ENCODE assay signal across 18 cellular contexts in genomic region chr17:28911411-28912045, GRCh38. TPM values are rescaled to one million over a fixed set of nuclear protein-coding genes. Genes with fewer than 3 reads are reported as not detected.
DNase-seq lines count a peak whose midpoint lies in the region; ATAC-seq, FAIRE-seq and TF ChIP-seq lines count a peak whose summit lies in the region.
"Had no signal": no experiment of that assay in that cellular context is flagged by ENCODE, and none has a peak within 500 bp of the region (broad histone marks: within the 10 kb centered on the region; RNA-seq: fewer than 3 reads in every experiment).

No MANE protein-coding gene starts in this region.

- DNase-seq in activated T-cell treated with anti-CD3 and anti-CD28 coated beads, Interleukin-2, amount 50 U/mL, for 24 hours, result no peak
- DNase-seq in activated T-cell treated with anti-CD3 and anti-CD28 coated beads, Interleukin-2, amount 50 U/mL, for 4 hours, result no peak
- no peak for DNase-seq in endothelial cell of umbilical vein (ENCODE audit: low read depth, low spot score)
- DNase-seq in osteoblast (ENCODE audit: insufficient read length, low spot score, missing footprints), result no peak
- DNase-seq in NOMO-1 treated with dmso at 0.1 percent for 144 hours (lab: John Stamatoyannopoulos, UW; ENCODE audit: unreplicated experiment), result no peak
- no peak for DNase-seq in activated T-helper 1 cell treated with anti-CD3 and anti-CD28 coated beads, Interleukin-12 subunit alpha, Interleukin-12 subunit beta, Interleukin-2, Interleukin-4 antibody, amounts not matched to agents 30 ng/mL and 10 ng/mL and 1 ng/mL, durations not matched to agents 14 hours and 24 hours and 36 hours (ENCODE audit: low spot score)
- DNase-seq in left lobe of liver (ENCODE audit: low spot score), result no peak
- DNase-seq in activated CD4-positive, alpha-beta T cell treated with anti-CD3 and anti-CD28 coated beads for 48 hours, result no peak
- DNase-seq: 8988T; NCI-H1092 treated with DMSO at 0.1 percent for 48 hours; NCI-H1694 treated with DMSO at 0.1 percent for 48 hours; NCI-H345; NCI-H69; NK-92 treated with Interleukin-12 subunit alpha and Interleukin-12 subunit beta, amount 100 ng/mL, for 24 hours; PC-3 had no signal

- POLR2A ChIA-PET in endothelial cell of umbilical vein (lab: Charles Lee), result no interaction called here

- H3K9me3 ChIP-seq in endothelial cell of umbilical vein (replicated peaks; ENCODE audit: control insufficient read depth, insufficient read depth, low read length) (no peaks in the 10 kb centered on the region), osteoblast (ENCODE audit: low read depth, low read length) (no peaks in the 10 kb centered on the region)
- H3K9me3 ChIP-seq: BLaER1 had no signal

- no peak for FAIRE-seq in endothelial cell of umbilical vein (lab: Jason Lieb, UNC)
- FAIRE-seq: H54 had no signal

- peaks cover 96% of the 10 kb centered on the region for H3K36me3 Mint-ChIP-seq in activated T-cell treated with anti-CD3 and anti-CD28 coated beads, Interleukin-2, amount 50 U/mL, for 24 hours (ENCODE audit: low read depth)
- H3K36me3 Mint-ChIP-seq in activated T-cell treated with anti-CD3 and anti-CD28 coated beads, Interleukin-2, amount 50 U/mL, for 4 hours (ENCODE audit: insufficient read depth), result peaks cover 47% of the 10 kb centered on the region
- H3K36me3 Mint-ChIP-seq in activated T-helper 1 cell treated with anti-CD3 and anti-CD28 coated beads, Interleukin-12 subunit alpha, Interleukin-12 subunit beta, Interleukin-2, Interleukin-4 antibody, amounts not matched to agents 30 ng/mL and 10 ng/mL and 1 ng/mL, durations not matched to agents 14 hours and 24 hours and 36 hours (ENCODE audit: low read depth), result peaks cover 69% of the 10 kb centered on the region

- no peak overlapping the region for H3K4me3 Mint-ChIP-seq in activated T-cell treated with anti-CD3 and anti-CD28 coated beads, Interleukin-2, amount 50 U/mL, for 24 hours
- H3K4me3 Mint-ChIP-seq in activated T-cell treated with anti-CD3 and anti-CD28 coated beads, Interleukin-2, amount 50 U/mL, for 4 hours, result no peak overlapping the region
- no peak overlapping the region for H3K4me3 Mint-ChIP-seq in activated T-helper 1 cell treated with anti-CD3 and anti-CD28 coated beads, Interleukin-12 subunit alpha, Interleukin-12 subunit beta, Interleukin-2, Interleukin-4 antibody, amounts not matched to agents 30 ng/mL and 10 ng/mL and 1 ng/mL, durations not matched to agents 14 hours and 24 hours and 36 hours

- H4K20me1 ChIP-seq in endothelial cell of umbilical vein (replicated peaks; ENCODE audit: control insufficient read depth, extremely low read depth, insufficient read depth, low read length) (no peaks in the 10 kb centered on the region), osteoblast (ENCODE audit: insufficient read depth, low read length) (peaks cover 27% of the 10 kb centered on the region)

- intact Hi-C loops in endothelial cell of umbilical vein (cut with micrococcal nuclease), result loop anchor here (1.0 kb wide), 1 partner anchor 42 kb away; no protein-coding TSS in a partner anchor
- intact Hi-C loops in activated T-helper 1 cell treated with anti-CD3 and anti-CD28 coated beads, Interleukin-12 subunit alpha, Interleukin-12 subunit beta, Interleukin-2, Interleukin-4 antibody, amounts not matched to agents 30 ng/mL and 10 ng/mL and 1 ng/mL, durations not matched to agents 14 hours and 24 hours and 36 hours (cut with micrococcal nuclease), result no loop called here

- no peak overlapping the region for H3K9ac ChIP-seq in endothelial cell of umbilical vein (replicated peaks; ENCODE audit: extremely low read depth, insufficient read depth, low read length)
- H3K9ac ChIP-seq: BLaER1, KMS-11 had no signal

- peaks cover 28 to 61% of the 10 kb centered on the region in 2 experiments for H3K36me3 ChIP-seq in endothelial cell of umbilical vein (ENCODE audit: control insufficient read depth in 2 of 2, extremely low read depth in 1 of 2, insufficient read depth in 2 of 2, low read length in 2 of 2)
- H3K36me3 ChIP-seq in osteoblast (ENCODE audit: insufficient read depth, low read length), result peaks cover 96% of the 10 kb centered on the region

- H3K27ac Mint-ChIP-seq in activated T-cell treated with anti-CD3 and anti-CD28 coated beads, Interleukin-2, amount 50 U/mL, for 24 hours, result peak overlapping the region; percentile 50
- no peak overlapping the region for H3K27ac Mint-ChIP-seq in activated T-helper 1 cell treated with anti-CD3 and anti-CD28 coated beads, Interleukin-12 subunit alpha, Interleukin-12 subunit beta, Interleukin-2, Interleukin-4 antibody, amounts not matched to agents 30 ng/mL and 10 ng/mL and 1 ng/mL, durations not matched to agents 14 hours and 24 hours and 36 hours

- no peaks in the 10 kb centered on the region for H3K79me2 ChIP-seq in endothelial cell of umbilical vein (ENCODE audit: control insufficient read depth, insufficient read depth, low read length)
- H3K79me2 ChIP-seq in osteoblast (ENCODE audit: insufficient read depth, low read length), result peaks cover 2% of the 10 kb centered on the region

- dilution Hi-C loops in endothelial cell of umbilical vein (cut with MboI; ENCODE audit: extremely low pct_ligation_motif_present, low sequenced_read_pairs), result no loop called here

- peaks cover 21% of the 10 kb centered on the region for H3K4me1 ChIP-seq in endothelial cell of umbilical vein (ENCODE audit: control insufficient read depth, extremely low read depth, insufficient read depth, low read length)
- H3K4me1 ChIP-seq in osteoblast (ENCODE audit: insufficient read depth, low read length), result peaks cover 9% of the 10 kb centered on the region
- H3K4me1 ChIP-seq: BLaER1 had no signal

- H3K27me3 Mint-ChIP-seq in activated T-cell treated with anti-CD3 and anti-CD28 coated beads, Interleukin-2, amount 50 U/mL, for 24 hours, result no peaks in the 10 kb centered on the region
- no peaks in the 10 kb centered on the region for H3K27me3 Mint-ChIP-seq in activated T-cell treated with anti-CD3 and anti-CD28 coated beads, Interleukin-2, amount 50 U/mL, for 4 hours (ENCODE audit: low read depth)
- H3K27me3 Mint-ChIP-seq in activated T-helper 1 cell treated with anti-CD3 and anti-CD28 coated beads, Interleukin-12 subunit alpha, Interleukin-12 subunit beta, Interleukin-2, Interleukin-4 antibody, amounts not matched to agents 30 ng/mL and 10 ng/mL and 1 ng/mL, durations not matched to agents 14 hours and 24 hours and 36 hours (ENCODE audit: insufficient read depth), result no peaks in the 10 kb centered on the region

- peaks cover 8% of the 10 kb centered on the region for H3K9me3 Mint-ChIP-seq in activated T-cell treated with anti-CD3 and anti-CD28 coated beads, Interleukin-2, amount 50 U/mL, for 24 hours
- peaks cover 4% of the 10 kb centered on the region for H3K9me3 Mint-ChIP-seq in activated T-cell treated with anti-CD3 and anti-CD28 coated beads, Interleukin-2, amount 50 U/mL, for 4 hours
- no peaks in the 10 kb centered on the region for H3K9me3 Mint-ChIP-seq in activated T-helper 1 cell treated with anti-CD3 and anti-CD28 coated beads, Interleukin-12 subunit alpha, Interleukin-12 subunit beta, Interleukin-2, Interleukin-4 antibody, amounts not matched to agents 30 ng/mL and 10 ng/mL and 1 ng/mL, durations not matched to agents 14 hours and 24 hours and 36 hours

- no TSS peak for BruUV-seq in endothelial cell of umbilical vein (replicated peaks; lab: Mats Ljungman, UMichigan)

- no peak overlapping the region for H2AFZ ChIP-seq in endothelial cell of umbilical vein (ENCODE audit: low read depth, low read length)
- no peak overlapping the region for H2AFZ ChIP-seq in osteoblast (ENCODE audit: low read length)

- H3K27ac ChIP-seq in endothelial cell of umbilical vein (ENCODE audit: insufficient read depth, low read depth, low read length), result peak overlapping the region; percentile 25
- peak overlapping the region; percentile 22 for H3K27ac ChIP-seq in osteoblast (ENCODE audit: low read depth, low read length)
- H3K27ac ChIP-seq: BLaER1, KMS-11 had no signal

- H3K27me3 ChIP-seq in endothelial cell of umbilical vein (ENCODE audit: control insufficient read depth in 2 of 2, insufficient read depth in 2 of 2, low read length in 2 of 2) (no peaks in the 10 kb centered on the region), osteoblast (ENCODE audit: insufficient read depth, low read length) (no peaks in the 10 kb centered on the region)
- H3K27me3 ChIP-seq: BLaER1 had no signal

- H3K4me1 Mint-ChIP-seq in activated T-cell treated with anti-CD3 and anti-CD28 coated beads, Interleukin-2, amount 50 U/mL, for 24 hours (ENCODE audit: low read depth), result peaks cover 18% of the 10 kb centered on the region
- peaks cover 8% of the 10 kb centered on the region for H3K4me1 Mint-ChIP-seq in activated T-cell treated with anti-CD3 and anti-CD28 coated beads, Interleukin-2, amount 50 U/mL, for 4 hours (ENCODE audit: low read depth)
- peaks cover 13% of the 10 kb centered on the region for H3K4me1 Mint-ChIP-seq in activated T-helper 1 cell treated with anti-CD3 and anti-CD28 coated beads, Interleukin-12 subunit alpha, Interleukin-12 subunit beta, Interleukin-2, Interleukin-4 antibody, amounts not matched to agents 30 ng/mL and 10 ng/mL and 1 ng/mL, durations not matched to agents 14 hours and 24 hours and 36 hours (ENCODE audit: low read depth)

- TF ChIP-seq POLR2A in endothelial cell of umbilical vein (IDR thresholded peaks at IDR 0.05; ENCODE audit: low read depth, low read length), result no peak

- CTCF ChIA-PET in endothelial cell of umbilical vein (lab: Charles Lee), result interaction anchor here (0.7 to 7.3 kb wide), 22 partner anchors 9 to 192 kb away, joined by 3 to 62 read pairs (median 4); partner anchors contain the start of genes DHRS13, FAM222B, PHF12 and RPL23A

- no peaks in the 10 kb centered on the region for H3K9me1 ChIP-seq in endothelial cell of umbilical vein (replicated peaks; ENCODE audit: control insufficient read depth, extremely low read depth, insufficient read depth, low read length)

- no peak for ATAC-seq in activated T-cell treated with anti-CD3 and anti-CD28 coated beads, Interleukin-2, amount 50 U/mL, for 4 hours
- ATAC-seq in left lobe of liver, result no peak
- ATAC-seq: PC-3 had no signal

- no peak for TF ChIP-seq CTCF in endothelial cell of umbilical vein (IDR thresholded peaks at IDR 0.05; ENCODE audit: extremely low read depth in 1 of 2, insufficient read depth in 1 of 2, low read depth in 1 of 2, low read length in 2 of 2)
- TF ChIP-seq CTCF in osteoblast (IDR thresholded peaks at IDR 0.05; ENCODE audit: extremely low read depth, low read depth, low read length), result no peak

- H3K4me2 ChIP-seq in endothelial cell of umbilical vein (ENCODE audit: insufficient read depth, low read length) (no peak overlapping the region), osteoblast (ENCODE audit: insufficient read depth, low read length) (no peak overlapping the region)
- H3K4me2 ChIP-seq: BLaER1, KMS-11 had no signal

- no peak overlapping the region for H3K4me3 ChIP-seq in endothelial cell of umbilical vein (replicated peaks in 1 of 3; ENCODE audit: insufficient read depth in 1 of 3, low read depth in 1 of 3, low read length in 3 of 3)
- H3K4me3 ChIP-seq in osteoblast (ENCODE audit: insufficient read depth, low read length), result no peak overlapping the region
- H3K4me3 ChIP-seq: BLaER1 had no signal

RNA-seq across cellular contexts. Expression of gene DHRS13, which starts 8.6 kb away (rescaled TPM):
- 10 to 100 TPM; 20.7 to 24.5 (median 21.8) TPM for total RNA-seq in activated T-cell treated with anti-CD3 and anti-CD28 coated beads, Interleukin-2, amount 50 U/mL, for 4 hours
- total RNA-seq in endothelial cell of umbilical vein (5.6 and 7.2 TPM in 2 replicates), osteoblast (4.7 and 6.2 TPM in 2 replicates), left lobe of liver (5.5 TPM)
- 8.2 and 9.3 TPM in 2 replicates for polyA plus RNA-seq in endothelial cell of umbilical vein
- 7.1 and 7.3 TPM in 2 replicates for polyA plus RNA-seq in endothelial cell of umbilical vein (2011; cell fraction: cytosol; rRNA removed)
- polyA plus RNA-seq in endothelial cell of umbilical vein (2011; cell fraction: nucleus; rRNA removed), result 5.3 and 6.0 TPM in 2 replicates
- 1.5 and 1.8 TPM in 2 replicates for polyA plus RNA-seq in endothelial cell of umbilical vein (2012)
- 2.4 and 3.6 TPM in 2 replicates for polyA minus RNA-seq in endothelial cell of umbilical vein
- polyA minus RNA-seq in endothelial cell of umbilical vein (2011; cell fraction: cytosol; rRNA and poly(A)+ RNA removed), result 10.3 TPM
- 2.5 TPM in 2 replicates for polyA minus RNA-seq in endothelial cell of umbilical vein (2011; cell fraction: nucleus; rRNA and poly(A)+ RNA removed)
- total RNA-seq in activated T-helper 1 cell treated with anti-CD3 and anti-CD28 coated beads, Interleukin-12 subunit alpha, Interleukin-12 subunit beta, Interleukin-2, Interleukin-4 antibody, amounts not matched to agents 30 ng/mL and 10 ng/mL and 1 ng/mL, durations not matched to agents 14 hours and 24 hours and 36 hours, result 34.6 and 34.9 TPM in 2 replicates

RNA-seq across cellular contexts. Expression of gene FLOT2, which starts 14.0 kb away (rescaled TPM):
- 10 to 100 TPM; 48.3 to 62.9 (median 59.3) TPM for total RNA-seq in activated T-cell treated with anti-CD3 and anti-CD28 coated beads, Interleukin-2, amount 50 U/mL, for 4 hours
- total RNA-seq in endothelial cell of umbilical vein (131 and 169 TPM in 2 replicates), osteoblast (32.1 and 35.1 TPM in 2 replicates), left lobe of liver (70.6 TPM)
- polyA plus RNA-seq in endothelial cell of umbilical vein, result 180 and 184 TPM in 2 replicates
- 105 TPM in 2 replicates for polyA plus RNA-seq in endothelial cell of umbilical vein (2011; cell fraction: cytosol; rRNA removed)
- 77.0 and 84.7 TPM in 2 replicates for polyA plus RNA-seq in endothelial cell of umbilical vein (2011; cell fraction: nucleus; rRNA removed)
- polyA plus RNA-seq in endothelial cell of umbilical vein (2012), result 76.8 and 86.5 TPM in 2 replicates
- polyA minus RNA-seq in endothelial cell of umbilical vein, result 187 and 214 TPM in 2 replicates
- polyA minus RNA-seq in endothelial cell of umbilical vein (2011; cell fraction: cytosol; rRNA and poly(A)+ RNA removed), result 70.7 TPM
- 24.4 and 26.2 TPM in 2 replicates for polyA minus RNA-seq in endothelial cell of umbilical vein (2011; cell fraction: nucleus; rRNA and poly(A)+ RNA removed)
- 92.2 and 98.8 TPM in 2 replicates for total RNA-seq in activated T-helper 1 cell treated with anti-CD3 and anti-CD28 coated beads, Interleukin-12 subunit alpha, Interleukin-12 subunit beta, Interleukin-2, Interleukin-4 antibody, amounts not matched to agents 30 ng/mL and 10 ng/mL and 1 ng/mL, durations not matched to agents 14 hours and 24 hours and 36 hours

RNA-seq across cellular contexts. Expression of gene PHF12, which starts 39.8 kb away (rescaled TPM):
- total RNA-seq in activated T-cell treated with anti-CD3 and anti-CD28 coated beads, Interleukin-2, amount 50 U/mL, for 4 hours, result 10 to 100 TPM; 45.2 to 48.6 (median 47.8) TPM
- total RNA-seq in endothelial cell of umbilical vein, result 36.4 and 44.2 TPM in 2 replicates
- 24.3 and 26.6 TPM in 2 replicates for polyA plus RNA-seq in endothelial cell of umbilical vein
- polyA plus RNA-seq in endothelial cell of umbilical vein (2011; cell fraction: cytosol; rRNA removed), result 19.5 and 23.3 TPM in 2 replicates
- 50.6 and 57.4 TPM in 2 replicates for polyA plus RNA-seq in endothelial cell of umbilical vein (2011; cell fraction: nucleus; rRNA removed)
- 25.2 and 26.2 TPM in 2 replicates for polyA plus RNA-seq in endothelial cell of umbilical vein (2012)
- polyA minus RNA-seq in endothelial cell of umbilical vein, result 31.8 and 35.6 TPM in 2 replicates
- 16.9 TPM for polyA minus RNA-seq in endothelial cell of umbilical vein (2011; cell fraction: cytosol; rRNA and poly(A)+ RNA removed)
- 31.7 and 34.7 TPM in 2 replicates for polyA minus RNA-seq in endothelial cell of umbilical vein (2011; cell fraction: nucleus; rRNA and poly(A)+ RNA removed)
- 20.3 and 26.8 TPM in 2 replicates for total RNA-seq in osteoblast
- 58.4 and 64.9 TPM in 2 replicates for total RNA-seq in activated T-helper 1 cell treated with anti-CD3 and anti-CD28 coated beads, Interleukin-12 subunit alpha, Interleukin-12 subunit beta, Interleukin-2, Interleukin-4 antibody, amounts not matched to agents 30 ng/mL and 10 ng/mL and 1 ng/mL, durations not matched to agents 14 hours and 24 hours and 36 hours
- total RNA-seq in left lobe of liver, result 15.2 TPM

RNA-seq across cellular contexts. Expression of gene ERAL1, which starts 56.7 kb away (rescaled TPM):
- 10 to 100 TPM; 79.8 to 81.3 (median 80.8) TPM for total RNA-seq in activated T-cell treated with anti-CD3 and anti-CD28 coated beads, Interleukin-2, amount 50 U/mL, for 4 hours
- total RNA-seq in endothelial cell of umbilical vein (50.3 and 58.0 TPM in 2 replicates), osteoblast (28.9 and 30.4 TPM in 2 replicates), left lobe of liver (25.3 TPM)
- polyA plus RNA-seq in endothelial cell of umbilical vein, result 86.6 and 102 TPM in 2 replicates
- 88.4 and 97.2 TPM in 2 replicates for polyA plus RNA-seq in endothelial cell of umbilical vein (2011; cell fraction: cytosol; rRNA removed)
- polyA plus RNA-seq in endothelial cell of umbilical vein (2011; cell fraction: nucleus; rRNA removed), result 99.2 and 99.9 TPM in 2 replicates
- polyA plus RNA-seq in endothelial cell of umbilical vein (2012), result 65.5 and 79.5 TPM in 2 replicates
- polyA minus RNA-seq in endothelial cell of umbilical vein, result 82.8 and 101 TPM in 2 replicates
- polyA minus RNA-seq in endothelial cell of umbilical vein (2011; cell fraction: cytosol; rRNA and poly(A)+ RNA removed), result 69.5 TPM
- polyA minus RNA-seq in endothelial cell of umbilical vein (2011; cell fraction: nucleus; rRNA and poly(A)+ RNA removed), result 31.0 and 38.9 TPM in 2 replicates
- total RNA-seq in activated T-helper 1 cell treated with anti-CD3 and anti-CD28 coated beads, Interleukin-12 subunit alpha, Interleukin-12 subunit beta, Interleukin-2, Interleukin-4 antibody, amounts not matched to agents 30 ng/mL and 10 ng/mL and 1 ng/mL, durations not matched to agents 14 hours and 24 hours and 36 hours, result 60.4 and 61.5 TPM in 2 replicates
